Comparison of ENCODE assay signal across 8 cellular contexts in genomic region chr7:66629222-66629658, GRCh38. TPM values are rescaled to one million over a fixed set of nuclear protein-coding genes. Genes with fewer than 3 reads are reported as not detected.
DNase-seq lines count a peak whose midpoint lies in the region; ATAC-seq, FAIRE-seq and TF ChIP-seq lines count a peak whose summit lies in the region.

No MANE protein-coding gene starts in this region.

- POLR2A ChIA-PET in activated B cell treated with CpG ODN at 0.5 μM for 24 hours (lab: Charles Lee): interaction anchor here (0.6 to 3.8 kb wide), 18 partner anchors 8 to 883 kb away, joined by 3 to 32 read pairs (median 5); partner anchors contain the start of genes CRCP, RABGEF1, SBDS and TYW1

- H3K27ac Mint-ChIP-seq in activated naive CD4-positive, alpha-beta T cell treated with anti-CD3 and anti-CD28 coated beads for 36 hours: no peak overlapping the region
- H3K27ac Mint-ChIP-seq in activated naive CD4-positive, alpha-beta T cell treated with anti-CD3 and anti-CD28 coated beads, Interleukin-2, amount 50 U/mL, for 72 hours: no peak overlapping the region
- peak overlapping the region; percentile 68 for H3K27ac Mint-ChIP-seq in activated B cell treated with CpG ODN at 0.5 μM for 24 hours
- H3K27ac Mint-ChIP-seq in progenitor cell of endocrine pancreas: no peak overlapping the region

- FAIRE-seq in GM12892 (lab: Jason Lieb, UNC): no peak

- DNase-seq in activated naive CD4-positive, alpha-beta T cell treated with anti-CD3 and anti-CD28 coated beads for 36 hours: no peak
- DNase-seq in activated naive CD4-positive, alpha-beta T cell treated with anti-CD3 and anti-CD28 coated beads, Interleukin-2, amount 50 U/mL, for 72 hours (ENCODE audit: low spot score in 2 of 2): no peak
- no peak for DNase-seq in activated B cell treated with CpG ODN at 0.5 μM for 24 hours
- peak in 1 of 2 donors; percentile 16 for DNase-seq in foreskin fibroblast
- DNase-seq in progenitor cell of endocrine pancreas (ENCODE audit: low spot score, unreplicated experiment): peak; percentile 12
- DNase-seq in GM12892 (ENCODE audit: insufficient read length): no peak
- no peak for DNase-seq in AG08395 (ENCODE audit: low spot score)

- peak overlapping the region; percentile 74 to 86 for H3K4me3 ChIP-seq in foreskin fibroblast (ENCODE audit: low read depth in 1 of 2, low read length in 2 of 2)

- peaks cover 41% of the 10 kb centered on the region for H3K4me1 Mint-ChIP-seq in activated naive CD4-positive, alpha-beta T cell treated with anti-CD3 and anti-CD28 coated beads for 36 hours (ENCODE audit: low read depth)
- H3K4me1 Mint-ChIP-seq in activated B cell treated with CpG ODN at 0.5 μM for 24 hours (peaks cover 45% of the 10 kb centered on the region), progenitor cell of endocrine pancreas (ENCODE audit: low read depth) (peaks cover 4% of the 10 kb centered on the region)

- H3K36me3 Mint-ChIP-seq in activated naive CD4-positive, alpha-beta T cell treated with anti-CD3 and anti-CD28 coated beads for 36 hours (ENCODE audit: low read depth): no peaks in the 10 kb centered on the region
- H3K36me3 Mint-ChIP-seq in activated naive CD4-positive, alpha-beta T cell treated with anti-CD3 and anti-CD28 coated beads, Interleukin-2, amount 50 U/mL, for 72 hours: peaks cover 0 to 16% of the 10 kb centered on the region in 2 donors
- H3K36me3 Mint-ChIP-seq in activated B cell treated with CpG ODN at 0.5 μM for 24 hours (ENCODE audit: low read depth): peaks cover 11% of the 10 kb centered on the region
- peaks cover 2% of the 10 kb centered on the region for H3K36me3 Mint-ChIP-seq in progenitor cell of endocrine pancreas (ENCODE audit: insufficient read depth)

- no peaks in the 10 kb centered on the region for H3K9me3 Mint-ChIP-seq in activated naive CD4-positive, alpha-beta T cell treated with anti-CD3 and anti-CD28 coated beads for 36 hours
- no peaks in the 10 kb centered on the region for H3K9me3 Mint-ChIP-seq in activated naive CD4-positive, alpha-beta T cell treated with anti-CD3 and anti-CD28 coated beads, Interleukin-2, amount 50 U/mL, for 72 hours
- H3K9me3 Mint-ChIP-seq in activated B cell treated with CpG ODN at 0.5 μM for 24 hours (no peaks in the 10 kb centered on the region), progenitor cell of endocrine pancreas (ENCODE audit: low read depth) (no peaks in the 10 kb centered on the region)

- intact Hi-C loops in activated naive CD4-positive, alpha-beta T cell treated with anti-CD3 and anti-CD28 coated beads for 36 hours (cut with micrococcal nuclease): loop anchor here (1.0 to 2.0 kb wide), 3 partner anchors 72 to 878 kb away; partner anchors contain the start of gene RABGEF1
- intact Hi-C loops in activated B cell treated with CpG ODN at 0.5 μM for 24 hours (cut with micrococcal nuclease): loop anchor here (2.0 kb wide), 2 partner anchors 72 to 292 kb away; partner anchors contain the start of gene TMEM248

- peak overlapping the region; percentile 78 for H3K4me3 Mint-ChIP-seq in activated naive CD4-positive, alpha-beta T cell treated with anti-CD3 and anti-CD28 coated beads for 36 hours
- H3K4me3 Mint-ChIP-seq in activated B cell treated with CpG ODN at 0.5 μM for 24 hours (peak overlapping the region; percentile 86), progenitor cell of endocrine pancreas (ENCODE audit: low read depth) (peak overlapping the region; percentile 75)

- no peak for ATAC-seq in activated naive CD4-positive, alpha-beta T cell treated with anti-CD3 and anti-CD28 coated beads, Interleukin-2, amount 50 U/mL, for 72 hours
- ATAC-seq in activated B cell treated with CpG ODN at 0.5 μM for 24 hours (ENCODE audit: low read depth) (peak; percentile 12), HG02610 (IDR thresholded peaks at IDR 0.05; ENCODE audit: unreplicated experiment) (no peak)

- CTCF ChIA-PET in activated naive CD4-positive, alpha-beta T cell treated with anti-CD3 and anti-CD28 coated beads for 36 hours (lab: Charles Lee): no interaction called here
- CTCF ChIA-PET in activated B cell treated with CpG ODN at 0.5 μM for 24 hours (lab: Charles Lee): interaction anchor here (2.0 kb wide), 1 partner anchor 72 kb away, joined by 7 read pairs; no protein-coding TSS in a partner anchor

- TF ChIP-seq CTCF in activated B cell treated with CpG ODN at 0.5 μM for 24 hours (IDR thresholded peaks at IDR 0.05) (no peak), foreskin fibroblast (IDR thresholded peaks at IDR 0.05; ENCODE audit: low read depth, low read length) (no peak), progenitor cell of endocrine pancreas (IDR thresholded peaks at IDR 0.05; ENCODE audit: unreplicated experiment) (no peak)

- H3K27me3 Mint-ChIP-seq in activated naive CD4-positive, alpha-beta T cell treated with anti-CD3 and anti-CD28 coated beads for 36 hours (ENCODE audit: low read depth): no peaks in the 10 kb centered on the region
- H3K27me3 Mint-ChIP-seq in activated B cell treated with CpG ODN at 0.5 μM for 24 hours (no peaks in the 10 kb centered on the region), progenitor cell of endocrine pancreas (peaks cover 6% of the 10 kb centered on the region)

- TF ChIP-seq POLR2A in GM12892 (IDR thresholded peaks at IDR 0.05; ENCODE audit: low read depth, low read length): no peak

RNA-seq across cellular contexts. Expression of gene KCTD7, which starts 0.6 kb away (rescaled TPM):
- total RNA-seq in activated naive CD4-positive, alpha-beta T cell treated with anti-CD3 and anti-CD28 coated beads for 36 hours: 1 to 10 TPM; 6.3 to 7.5 TPM
- total RNA-seq in activated naive CD4-positive, alpha-beta T cell treated with anti-CD3 and anti-CD28 coated beads, Interleukin-2, amount 50 U/mL, for 72 hours: 10 to 100 TPM in 1 of 2 donors, 1 to 10 TPM in 1; 8.2 to 11.3 TPM
- 12.8 and 13.2 TPM in 2 replicates for total RNA-seq in activated B cell treated with CpG ODN at 0.5 μM for 24 hours
- total RNA-seq in progenitor cell of endocrine pancreas: 8.5 and 12.3 TPM in 2 replicates
- polyA plus RNA-seq in GM12892 (2012; ENCODE audit: missing spikeins): 8.2 TPM
